In genomic region chr17:20189322-20189721, GRCh38 we compare ENCODE assay signal across 9 cellular contexts.
DNase-seq lines count a peak whose midpoint lies in the region; ATAC-seq, FAIRE-seq and TF ChIP-seq lines count a peak whose summit lies in the region.
"Had no signal": no experiment of that assay in that cellular context is flagged by ENCODE, and none has a peak within 500 bp of the region (broad histone marks: within the 10 kb centered on the region; RNA-seq: fewer than 3 reads in every experiment).

No MANE protein-coding gene starts in this region.

- no peak for TF ChIP-seq CTCF in foreskin keratinocyte (conservative IDR thresholded peaks at IDR 0.05)
- no peak for TF ChIP-seq CTCF in HepG2 (CRISPR knock-in tag; IDR thresholded peaks at IDR 0.05)
- no peak for TF ChIP-seq CTCF in A673 (conservative IDR thresholded peaks at IDR 0.05; ENCODE audit: low read depth, low read length)

- no peak for TF ChIP-seq RAD21 in HepG2 (CRISPR knock-in tag; IDR thresholded peaks at IDR 0.05)

- peak; percentile 89 for ATAC-seq in SK-N-SH treated with all-trans-retinoic acid at 6 μM for 48 hours
- peak; percentile 90 for ATAC-seq in foreskin keratinocyte
- ATAC-seq in HG02840 (IDR thresholded peaks at IDR 0.05; ENCODE audit: low FRiP score, unreplicated experiment) = no peak
- no peak for ATAC-seq in HepG2
- ATAC-seq: activated T-cell treated with anti-CD3 and anti-CD28 coated beads, Interleukin-2, amount 50 U/mL, for 72 hours had no signal

- no peaks in the 10 kb centered on the region for H3K36me3 ChIP-seq in HepG2 (replicated peaks in 1 of 2; ENCODE audit: control insufficient read depth in 1 of 2, insufficient read depth in 2 of 2, low read length in 2 of 2)
- no peaks in the 10 kb centered on the region for H3K36me3 ChIP-seq in A673 (ENCODE audit: insufficient read depth, low read length, poor library complexity, severe bottlenecking)

- no peak overlapping the region for H2AFZ ChIP-seq in HepG2 (ENCODE audit: low read length)

- no peak overlapping the region for H3K9ac ChIP-seq in HepG2 (ENCODE audit: insufficient read depth, low read depth, low read length)

- no peaks in the 10 kb centered on the region for H3K79me2 ChIP-seq in HepG2 (ENCODE audit: insufficient read depth, low read length)

- H3K27ac ChIP-seq in foreskin keratinocyte (no peak overlapping the region), HepG2 (ENCODE audit: extremely low read length, insufficient read depth, low read length) (no peak overlapping the region), A673 (ENCODE audit: low read depth, low read length, poor library complexity, severe bottlenecking) (no peak overlapping the region)

- DNase-seq in H4 (ENCODE audit: low spot score) = peak; percentile 52
- DNase-seq in foreskin keratinocyte = peak; percentile 51 to 65
- DNase-seq in posterior cingulate gyrus = peak; percentile 76 to 97 (median 78)
- no peak for DNase-seq in HepG2 (ENCODE audit: low spot score)
- no peak for DNase-seq in AG20443 (ENCODE audit: low spot score)
- DNase-seq in A673 (ENCODE audit: low spot score) = no peak
- DNase-seq: activated T-cell treated with anti-CD3 and anti-CD28 coated beads, Interleukin-2, amount 50 U/mL, for 72 hours had no signal

- CTCF ChIA-PET in HepG2 (lab: Yijun Ruan, JAX; ENCODE audit: low intra/inter-chr PET ratio, low total read pairs) = no interaction called here
- CTCF ChIA-PET in A673 (lab: Charles Lee) = no interaction called here

- no peak for FAIRE-seq in HepG2 (lab: Jason Lieb, UNC)

- no peak for TF ChIP-seq POLR2A in HepG2 (IDR thresholded peaks at IDR 0.05; ENCODE audit: insufficient read depth in 1 of 2, low read depth in 2 of 2, low read length in 2 of 2)

- H3K9me3 ChIP-seq in HepG2 (ENCODE audit: low read length) (no peaks in the 10 kb centered on the region), A673 (ENCODE audit: low read depth, low read length, poor library complexity, severe bottlenecking) (no peaks in the 10 kb centered on the region)

- H3K4me1 ChIP-seq in foreskin keratinocyte (peaks cover 28% of the 10 kb centered on the region), HepG2 (ENCODE audit: insufficient read depth, low read length) (no peaks in the 10 kb centered on the region), A673 (ENCODE audit: insufficient read depth, low read length, poor library complexity, severe bottlenecking) (no peaks in the 10 kb centered on the region)

- BruUV-seq in HepG2 (replicated peaks; lab: Mats Ljungman, UMichigan) = no TSS peak
- no TSS peak for BruUV-seq in A673 (replicated peaks; lab: Mats Ljungman, UMichigan)

- intact Hi-C loops in posterior cingulate gyrus (cut with DNase I) = loop anchor here (10.0 kb wide), 1 partner anchor 65 kb away; no protein-coding TSS in a partner anchor
- intact Hi-C loops in HepG2 (cut with micrococcal nuclease; ENCODE audit: unreplicated experiment) = no loop called here
- intact Hi-C loops in A673 (cut with micrococcal nuclease; ENCODE audit: unreplicated experiment) = no loop called here

- no peaks in the 10 kb centered on the region for H4K20me1 ChIP-seq in HepG2 (ENCODE audit: insufficient read depth, low read length)

- H3K4me3 ChIP-seq in HepG2 (replicated peaks in 1 of 3; ENCODE audit: insufficient read depth in 1 of 3, low read depth in 2 of 3, low read length in 3 of 3) (no peak overlapping the region), A673 (ENCODE audit: low read depth, low read length, poor library complexity, severe bottlenecking) (no peak overlapping the region)

- TF ChIP-seq EP300 in HepG2 (IDR thresholded peaks at IDR 0.05; ENCODE audit: low read depth in 2 of 2, low read length in 2 of 2) (no peak), HepG2 (CRISPR knock-in tag; IDR thresholded peaks at IDR 0.05; ENCODE audit: borderline replicate concordance) (no peak)

- in situ Hi-C loops in HepG2 (cut with HindIII; ENCODE audit: extremely low pct_ligation_motif_present, low pct_unique_long_range_greater_than_20kb) = no loop called here

- H3K27me3 ChIP-seq in foreskin keratinocyte = no peaks in the 10 kb centered on the region
- no peaks in the 10 kb centered on the region for H3K27me3 ChIP-seq in HepG2 (ENCODE audit: control insufficient read depth in 1 of 2, insufficient read depth in 2 of 2, low read length in 2 of 2)
- no peaks in the 10 kb centered on the region for H3K27me3 ChIP-seq in A673 (replicated peaks; ENCODE audit: insufficient read depth, low read depth, low read length, poor library complexity)

- POLR2A ChIA-PET in HepG2 (lab: Yijun Ruan, JAX) (no interaction called here), A673 (lab: Charles Lee; ENCODE audit: low non-redundant PET) (no interaction called here)

- H3K4me2 ChIP-seq in HepG2 (ENCODE audit: low read depth, low read length) = no peak overlapping the region

- WGBS in HepG2 (ENCODE audit: low lambda C conversion rate) = 62% methylated on average over 3 of the region's 5 CpGs

TF ChIP-seq in SK-N-SH treated with all-trans-retinoic acid at 6 μM for 48 hours, 23 proteins besides CTCF, POLR2A, EP300 and RAD21:
- TF ChIP-seq ARNTL (CRISPR knock-in tag; IDR thresholded peaks at IDR 0.05; ENCODE audit: borderline replicate concordance, low read depth) = no peak
- peak; percentile 43; the same call in 1 of the 2 replicates for TF ChIP-seq ZFP3 (CRISPR knock-in tag; IDR thresholded peaks at IDR 0.05)
- 0 out of 2 replicates have a peak, but pooled peaks have one; percentile 13 for TF ChIP-seq ISL1 (CRISPR knock-in tag; IDR thresholded peaks at IDR 0.05)
- TF ChIP-seq TSHZ2 (CRISPR knock-in tag; IDR thresholded peaks at IDR 0.05) = no peak

TF ChIP-seq in HepG2, 621 proteins besides CTCF, POLR2A, EP300 and RAD21:
- TF ChIP-seq ZNF850 (CRISPR knock-in tag; conservative IDR thresholded peaks at IDR 0.05) (no peak), POLR2AphosphoS2 (IDR thresholded peaks at IDR 0.05; ENCODE audit: low read depth, low read length) (no peak)

Comparison
In these comparisons a context has a peak if more than half of its experiments do, and no peak if none do; other contexts are left out.
1. DNase-seq: peak in H4 (single experiment), foreskin keratinocyte (2 of 2) and posterior cingulate gyrus (10 of 10); none in HepG2 (single experiment), AG20443 (single experiment) and A673 (single experiment).
2. ATAC-seq: peak in SK-N-SH treated with all-trans-retinoic acid at 6 μM for 48 hours (single experiment) and foreskin keratinocyte (single experiment); none in HG02840 (single experiment) and HepG2 (single experiment).